ENCODE assay signal across 31 cellular contexts in the genomic region with DNA sequence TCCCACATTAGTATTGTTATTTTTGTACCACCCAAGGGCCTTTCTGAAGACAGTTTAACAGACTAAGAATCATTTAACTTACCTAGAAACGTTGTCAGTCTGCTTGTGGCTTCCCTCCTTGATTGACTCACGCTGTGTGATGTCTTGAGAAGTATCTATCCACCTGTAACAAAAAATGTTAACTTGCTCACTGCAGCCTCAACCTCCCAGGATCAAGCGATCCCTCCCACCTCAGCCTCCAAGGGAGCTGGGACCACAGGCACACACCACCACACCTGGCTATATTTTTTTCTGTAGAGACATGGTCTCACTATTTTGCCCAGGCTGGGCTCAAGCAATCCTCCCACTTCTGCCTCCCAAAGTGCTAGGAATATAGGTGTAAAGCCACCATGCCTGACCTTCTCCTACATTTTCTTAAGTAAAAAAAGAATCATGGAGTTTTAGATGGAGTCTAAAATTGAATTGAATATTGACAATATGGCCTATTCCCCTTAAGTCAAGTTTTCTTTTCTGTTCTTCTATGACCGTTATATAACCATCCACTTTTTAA. TPM values are rescaled to one million over a fixed set of nuclear protein-coding genes. Genes with fewer than 3 reads are reported as not detected.
DNase-seq lines count a peak whose midpoint lies in the region; ATAC-seq, FAIRE-seq and TF ChIP-seq lines count a peak whose summit lies in the region.
"Had no signal": no experiment of that assay in that cellular context is flagged by ENCODE, and none has a peak within 500 bp of the region (broad histone marks: within the 10 kb centered on the region; RNA-seq: fewer than 3 reads in every experiment).

No MANE protein-coding gene starts in this region.

- TF ChIP-seq POLR2A in HepG2 (IDR thresholded peaks at IDR 0.05; ENCODE audit: insufficient read depth in 1 of 2, low read depth in 2 of 2, low read length in 2 of 2) (no peak), testis (IDR thresholded peaks at IDR 0.05) (no peak)

- no peak overlapping the region for H3K9ac ChIP-seq in HepG2 (ENCODE audit: insufficient read depth, low read depth, low read length)
- H3K9ac ChIP-seq: neural progenitor cell had no signal

- no peak overlapping the region for H3K27ac ChIP-seq in HepG2 (ENCODE audit: extremely low read length, insufficient read depth, low read length)
- H3K27ac ChIP-seq in testis, result no peak overlapping the region
- H3K27ac ChIP-seq: adrenal gland, sigmoid colon, upper lobe of right lung had no signal

- H3K36me3 Mint-ChIP-seq in natural killer cell, result peaks cover 28% of the 10 kb centered on the region
- peaks cover 37% of the 10 kb centered on the region for H3K36me3 Mint-ChIP-seq in natural killer cell treated with Interleukin-12 subunit alpha and Interleukin-12 subunit beta and Interleukin-15 and Interleukin-18, amount 100 ng/mL, for 72 hours
- peaks cover 40% of the 10 kb centered on the region for H3K36me3 Mint-ChIP-seq in activated naive CD8-positive, alpha-beta T cell treated with anti-CD3 and anti-CD28 coated beads, Interleukin-2, amount 10 ng/mL, durations not matched to agents 7 days and 5 days

- ATAC-seq in natural killer cell (peak in 1 of 3 donors; percentile 5), HepG2 (no peak), GM19351 (IDR thresholded peaks at IDR 0.05; ENCODE audit: unreplicated experiment) (no peak)
- ATAC-seq in natural killer cell treated with Interleukin-12 subunit alpha and Interleukin-12 subunit beta and Interleukin-15 and Interleukin-18, amount 100 ng/mL, for 72 hours, result no peak
- peak; percentile 16 for ATAC-seq in activated naive CD8-positive, alpha-beta T cell treated with anti-CD3 and anti-CD28 coated beads, Interleukin-2, amount 10 ng/mL, durations not matched to agents 7 days and 5 days (ENCODE audit: low read depth)
- ATAC-seq: esophagus mucosa, SK-N-SH treated with all-trans-retinoic acid at 6 μM for 48 hours, upper lobe of right lung had no signal

- FAIRE-seq in HepG2 (lab: Jason Lieb, UNC), result no peak
- FAIRE-seq: islet of Langerhans had no signal

- in situ Hi-C loops in HepG2 (cut with HindIII; ENCODE audit: extremely low pct_ligation_motif_present, low pct_unique_long_range_greater_than_20kb) (no loop called here), KBM-7 (cut with MboI; ENCODE audit: low pct_unique_long_range_greater_than_20kb, low sequenced_read_pairs) (no loop called here)

- POLR2A ChIA-PET in activated naive CD8-positive, alpha-beta T cell treated with anti-CD3 and anti-CD28 coated beads, Interleukin-2, amount 10 ng/mL, durations not matched to agents 7 days and 5 days (lab: Charles Lee), result no interaction called here
- POLR2A ChIA-PET in HepG2 (lab: Yijun Ruan, JAX), result no interaction called here

- no peak overlapping the region for H3K4me3 Mint-ChIP-seq in natural killer cell
- no peak overlapping the region for H3K4me3 Mint-ChIP-seq in natural killer cell treated with Interleukin-12 subunit alpha and Interleukin-12 subunit beta and Interleukin-15 and Interleukin-18, amount 100 ng/mL, for 72 hours
- H3K4me3 Mint-ChIP-seq in activated naive CD8-positive, alpha-beta T cell treated with anti-CD3 and anti-CD28 coated beads, Interleukin-2, amount 10 ng/mL, durations not matched to agents 7 days and 5 days, result no peak overlapping the region
- H3K4me3 Mint-ChIP-seq: brain; neural progenitor cell; T-helper 2 cell treated with Interferon-gamma antibody and Interleukin-4, amounts not matched to agents 5 μg/mL and 100 μg/mL, for 36 hours had no signal

- H3K4me3 ChIP-seq in HepG2 (replicated peaks in 1 of 3; ENCODE audit: insufficient read depth in 1 of 3, low read depth in 2 of 3, low read length in 3 of 3) (no peak overlapping the region), testis (no peak overlapping the region)
- H3K4me3 ChIP-seq: adrenal gland, neural progenitor cell, sigmoid colon, upper lobe of right lung had no signal

- peaks cover 25% of the 10 kb centered on the region for H3K79me2 ChIP-seq in HepG2 (ENCODE audit: insufficient read depth, low read length)

- H3K36me3 ChIP-seq in HepG2 (replicated peaks in 1 of 2; ENCODE audit: control insufficient read depth in 1 of 2, insufficient read depth in 2 of 2, low read length in 2 of 2), result peaks cover 13 to 48% of the 10 kb centered on the region in 2 experiments
- no peaks in the 10 kb centered on the region for H3K36me3 ChIP-seq in testis (ENCODE audit: low read depth, missing control alignments)

- H4K20me1 ChIP-seq in HepG2 (ENCODE audit: insufficient read depth, low read length), result peaks cover 72% of the 10 kb centered on the region

- no peak overlapping the region for H2AFZ ChIP-seq in HepG2 (ENCODE audit: low read length)
- H2AFZ ChIP-seq: neural progenitor cell had no signal

- TF ChIP-seq RAD21 in HepG2 (CRISPR knock-in tag; IDR thresholded peaks at IDR 0.05), result no peak; the same call in 1 of the 2 replicates

- no peak for DNase-seq in natural killer cell
- no peak for DNase-seq in natural killer cell treated with Interleukin-12 subunit alpha and Interleukin-12 subunit beta and Interleukin-15 and Interleukin-18, amount 100 ng/mL, for 72 hours (ENCODE audit: low spot score)
- no peak for DNase-seq in activated naive CD8-positive, alpha-beta T cell treated with anti-CD3 and anti-CD28 coated beads, Interleukin-2, amount 10 ng/mL, durations not matched to agents 7 days and 5 days
- DNase-seq in HepG2 (ENCODE audit: low spot score), result no peak
- no peak for DNase-seq in KBM-7
- no peak for DNase-seq in NCI-H69 (lab: John Stamatoyannopoulos, UW)
- no peak for DNase-seq in testis
- DNase-seq: activated CD4-positive, alpha-beta T cell treated with anti-CD3 and anti-CD28 coated beads, Interleukin-2, amount 50 U/mL, for 1 hour; activated effector memory CD4-positive, alpha-beta T cell treated with anti-CD3 and anti-CD28 coated beads, Interleukin-2, amount 50 U/mL, for 16 hours; adrenal gland; BE2C; Caco-2; DMS79 treated with DMSO at 0.1 percent for 48 hours; effector CD4-positive, alpha-beta T cell; foreskin melanocyte; HCEC 1CT; hippocampal formation; midbrain; NCI-H1048; NCI-H187 treated with DMSO at 0.1 percent for 48 hours; NCI-H774; sigmoid colon; stimulated activated CD4-positive, alpha-beta T cell treated with anti-CD3 and anti-CD28 coated beads, Interleukin-15, amount 100 ng/mL, for 24 hours; upper lobe of right lung had no signal

- H3K9me3 ChIP-seq in HepG2 (ENCODE audit: low read length) (no peaks in the 10 kb centered on the region), testis (no peaks in the 10 kb centered on the region)
- H3K9me3 ChIP-seq: adrenal gland, BE2C, Caco-2, sigmoid colon, upper lobe of right lung had no signal

- no peaks in the 10 kb centered on the region for H3K27me3 Mint-ChIP-seq in natural killer cell (ENCODE audit: low read depth in 2 of 2)
- H3K27me3 Mint-ChIP-seq in natural killer cell treated with Interleukin-12 subunit alpha and Interleukin-12 subunit beta and Interleukin-15 and Interleukin-18, amount 100 ng/mL, for 72 hours, result no peaks in the 10 kb centered on the region
- no peaks in the 10 kb centered on the region for H3K27me3 Mint-ChIP-seq in activated naive CD8-positive, alpha-beta T cell treated with anti-CD3 and anti-CD28 coated beads, Interleukin-2, amount 10 ng/mL, durations not matched to agents 7 days and 5 days
- H3K27me3 Mint-ChIP-seq: brain had no signal

- BruUV-seq in HepG2 (replicated peaks; lab: Mats Ljungman, UMichigan), result no TSS peak

- TF ChIP-seq CTCF in natural killer cell (IDR thresholded peaks at IDR 0.05) (no peak), HepG2 (CRISPR knock-in tag; IDR thresholded peaks at IDR 0.05) (no peak), testis (IDR thresholded peaks at IDR 0.05) (no peak)

- H3K27ac Mint-ChIP-seq in natural killer cell, result peak overlapping the region; percentile 65 to 79
- H3K27ac Mint-ChIP-seq in natural killer cell treated with Interleukin-12 subunit alpha and Interleukin-12 subunit beta and Interleukin-15 and Interleukin-18, amount 100 ng/mL, for 72 hours, result peak overlapping the region in 1 of 2 donors; percentile 25
- H3K27ac Mint-ChIP-seq in activated naive CD8-positive, alpha-beta T cell treated with anti-CD3 and anti-CD28 coated beads, Interleukin-2, amount 10 ng/mL, durations not matched to agents 7 days and 5 days, result no peak overlapping the region
- H3K27ac Mint-ChIP-seq: neural progenitor cell; T-helper 2 cell treated with Interferon-gamma antibody and Interleukin-4, amounts not matched to agents 5 μg/mL and 100 μg/mL, for 36 hours had no signal

- no peak overlapping the region for H3K4me2 ChIP-seq in HepG2 (ENCODE audit: low read depth, low read length)
- H3K4me2 ChIP-seq: neural progenitor cell had no signal

- no peaks in the 10 kb centered on the region for H3K27me3 ChIP-seq in HepG2 (ENCODE audit: control insufficient read depth in 1 of 2, insufficient read depth in 2 of 2, low read length in 2 of 2)
- H3K27me3 ChIP-seq in testis, result no peaks in the 10 kb centered on the region
- H3K27me3 ChIP-seq: adrenal gland, BE2C, neural progenitor cell, sigmoid colon, upper lobe of right lung had no signal

- intact Hi-C loops in natural killer cell (cut with micrococcal nuclease), result no loop called here
- intact Hi-C loops in HepG2 (cut with micrococcal nuclease; ENCODE audit: unreplicated experiment), result no loop called here
- intact Hi-C loops in testis (cut with DNase I; ENCODE audit: low total_unique reads), result no loop called here

- H3K4me1 ChIP-seq in HepG2 (ENCODE audit: insufficient read depth, low read length) (peaks cover 45% of the 10 kb centered on the region), testis (no peaks in the 10 kb centered on the region)
- H3K4me1 ChIP-seq: BE2C, neural progenitor cell, upper lobe of right lung had no signal

- peaks cover 44 to 49% of the 10 kb centered on the region in 2 donors for H3K4me1 Mint-ChIP-seq in natural killer cell
- H3K4me1 Mint-ChIP-seq in natural killer cell treated with Interleukin-12 subunit alpha and Interleukin-12 subunit beta and Interleukin-15 and Interleukin-18, amount 100 ng/mL, for 72 hours (ENCODE audit: low read depth in 2 of 2), result peaks cover 24 to 33% of the 10 kb centered on the region in 2 donors
- H3K4me1 Mint-ChIP-seq in activated naive CD8-positive, alpha-beta T cell treated with anti-CD3 and anti-CD28 coated beads, Interleukin-2, amount 10 ng/mL, durations not matched to agents 7 days and 5 days, result peaks cover 27% of the 10 kb centered on the region

- over 99% methylated on average over 4 of the region's 4 CpGs for WGBS in HepG2 (ENCODE audit: low lambda C conversion rate)
- 90 to 92% methylated on average over 4 of the region's 4 CpGs for WGBS in testis, 2 donors

- CTCF ChIA-PET in HepG2 (lab: Yijun Ruan, JAX; ENCODE audit: low intra/inter-chr PET ratio, low total read pairs), result no interaction called here

- TF ChIP-seq EP300 in HepG2 (IDR thresholded peaks at IDR 0.05; ENCODE audit: low read depth in 2 of 2, low read length in 2 of 2), result no peak
- no peak for TF ChIP-seq EP300 in HepG2 (CRISPR knock-in tag; IDR thresholded peaks at IDR 0.05; ENCODE audit: borderline replicate concordance)

- no peaks in the 10 kb centered on the region for H3K9me3 Mint-ChIP-seq in natural killer cell
- no peaks in the 10 kb centered on the region for H3K9me3 Mint-ChIP-seq in natural killer cell treated with Interleukin-12 subunit alpha and Interleukin-12 subunit beta and Interleukin-15 and Interleukin-18, amount 100 ng/mL, for 72 hours
- H3K9me3 Mint-ChIP-seq in activated naive CD8-positive, alpha-beta T cell treated with anti-CD3 and anti-CD28 coated beads, Interleukin-2, amount 10 ng/mL, durations not matched to agents 7 days and 5 days, result no peaks in the 10 kb centered on the region
- H3K9me3 Mint-ChIP-seq: neural progenitor cell; T-helper 2 cell treated with Interferon-gamma antibody and Interleukin-4, amounts not matched to agents 5 μg/mL and 100 μg/mL, for 36 hours had no signal

RNA-seq across cellular contexts. Expression of gene SFPQ, which starts 15.6 kb away (rescaled TPM):
- total RNA-seq in natural killer cell (100 to 1,000 TPM; 492 to 594 (median 558) TPM), HepG2 (2016; rRNA removed; fragmentation: Illumina TruSeq; extraction: Trizol) (260 and 292 TPM in 2 replicates), testis (100 to 1,000 TPM; 417 to 436 TPM)
- 100 to 1,000 TPM; 334 to 364 TPM for total RNA-seq in natural killer cell treated with Interleukin-12 subunit alpha and Interleukin-12 subunit beta and Interleukin-15 and Interleukin-18, amount 100 ng/mL, for 72 hours
- 100 to 1,000 TPM; 338 to 348 TPM for total RNA-seq in activated naive CD8-positive, alpha-beta T cell treated with anti-CD3 and anti-CD28 coated beads, Interleukin-2, amount 10 ng/mL, durations not matched to agents 7 days and 5 days
- 54.6 and 65.9 TPM in 2 replicates for total RNA-seq in HepG2 (2016; cell fraction: cytosol; rRNA removed; fragmentation: Illumina TruSeq; extraction: Trizol; ENCODE audit: low read depth)
- 237 and 292 TPM in 2 replicates for total RNA-seq in HepG2 (2016; cell fraction: insoluble cytoplasmic fraction; rRNA removed; fragmentation: Illumina TruSeq; extraction: Trizol)
- 101 and 132 TPM in 2 replicates for total RNA-seq in HepG2 (2016; cell fraction: membrane; rRNA removed; fragmentation: Illumina TruSeq; extraction: Trizol)
- 411 and 473 TPM in 2 replicates for total RNA-seq in HepG2 (2016; cell fraction: nucleus; rRNA removed; fragmentation: Illumina TruSeq; extraction: Trizol)
- polyA plus RNA-seq in HepG2 (2011; rRNA removed) (76.7 and 101 TPM in 2 replicates), testis (ENCODE audit: insufficient read depth, low read depth, low replicate concordance) (297 TPM)
- 18.6 and 20.5 TPM in 2 replicates for polyA plus RNA-seq in HepG2 (2011; cell fraction: cytosol; rRNA removed)
- 225 and 256 TPM in 2 replicates for polyA plus RNA-seq in HepG2 (2011; cell fraction: nucleus; rRNA removed)
- 145 and 183 TPM in 2 replicates for polyA plus RNA-seq in HepG2 (2012)
- polyA plus RNA-seq in HepG2 (2016; cell fraction: cytosol; fragmentation: Illumina TruSeq; extraction: Trizol; ENCODE audit: low read depth), result 27.6 and 28.9 TPM in 2 replicates
- 284 and 302 TPM in 2 replicates for polyA plus RNA-seq in HepG2 (2016; cell fraction: insoluble cytoplasmic fraction; fragmentation: Illumina TruSeq; extraction: Trizol; ENCODE audit: low read depth)
- 44.6 and 59.5 TPM in 2 replicates for polyA plus RNA-seq in HepG2 (2016; cell fraction: membrane; fragmentation: Illumina TruSeq; extraction: Trizol; ENCODE audit: low read depth)
- 714 and 721 TPM in 2 replicates for polyA plus RNA-seq in HepG2 (2016; cell fraction: nucleus; fragmentation: Illumina TruSeq; extraction: Trizol; ENCODE audit: insufficient read depth, low read depth)
- polyA minus RNA-seq in HepG2 (2011; rRNA and poly(A)+ RNA removed; ENCODE audit: low replicate concordance), result 40.6 and 55.3 TPM in 2 replicates
- polyA minus RNA-seq in HepG2 (2011; cell fraction: cytosol; rRNA and poly(A)+ RNA removed), result 27.8 and 30.1 TPM in 2 replicates
- polyA minus RNA-seq in HepG2 (2011; cell fraction: nucleus; rRNA and poly(A)+ RNA removed), result 397 and 453 TPM in 2 replicates
